ENCODE assay signal across 10 cellular contexts in genomic region chr1:56374026-56374974, GRCh38.
A peak's percentile ranks its signal among the peaks of the same experiment; 100 is the strongest.
DNase-seq lines count a peak whose midpoint lies in the region; ATAC-seq and TF ChIP-seq lines count a peak whose summit lies in the region.
"Had no signal": no experiment of that assay in that cellular context is flagged by ENCODE, and none has a peak within 500 bp of the region (broad histone marks: within the 10 kb centered on the region; RNA-seq: fewer than 3 reads in every experiment).

No MANE protein-coding gene starts in this region.

- H4K20me1 ChIP-seq in GM23248 (ENCODE audit: insufficient read depth): no peaks in the 10 kb centered on the region

- H3K4me2 ChIP-seq in GM23248 (ENCODE audit: unreplicated experiment): no peak overlapping the region

- ATAC-seq in activated naive CD4-positive, alpha-beta T cell treated with anti-CD3 and anti-CD28 coated beads, Interleukin-2, amount 50 U/mL, for 72 hours: no peak
- no peak for ATAC-seq in HG03457 (IDR thresholded peaks at IDR 0.05; ENCODE audit: unreplicated experiment)

- no peaks in the 10 kb centered on the region for H3K36me3 ChIP-seq in GM23248 (ENCODE audit: low read depth)

- no peak overlapping the region for H2AFZ ChIP-seq in GM23248

- H3K9me3 Mint-ChIP-seq in activated naive CD4-positive, alpha-beta T cell treated with anti-CD3 and anti-CD28 coated beads, Interleukin-2, amount 50 U/mL, for 72 hours: no peaks in the 10 kb centered on the region
- H3K9me3 Mint-ChIP-seq: mesothelial cell of epicardium had no signal

- H3F3A ChIP-seq in GM23248 (ENCODE audit: insufficient read depth): peaks cover 25% of the 10 kb centered on the region

- H3K27me3 ChIP-seq in GM23248 (replicated peaks; ENCODE audit: insufficient read depth): no peaks in the 10 kb centered on the region

- no peak for TF ChIP-seq POLR2A in erythroblast (IDR thresholded peaks at IDR 0.05; ENCODE audit: low read length)

- no peaks in the 10 kb centered on the region for H3K79me2 ChIP-seq in GM23248 (ENCODE audit: insufficient read depth)

- in situ Hi-C loops in GM23248 (cut with MboI): no loop called here

- peaks cover 31% of the 10 kb centered on the region for H3K4me1 ChIP-seq in GM23248 (ENCODE audit: insufficient read depth)

- no peaks in the 10 kb centered on the region for H3K36me3 Mint-ChIP-seq in activated naive CD4-positive, alpha-beta T cell treated with anti-CD3 and anti-CD28 coated beads, Interleukin-2, amount 50 U/mL, for 72 hours
- H3K36me3 Mint-ChIP-seq: mesothelial cell of epicardium had no signal

- H3K9me2 ChIP-seq in GM23248 (ENCODE audit: insufficient read depth): no peaks in the 10 kb centered on the region

- H3K9me3 ChIP-seq in GM23248 (ENCODE audit: low read depth): no peaks in the 10 kb centered on the region

- DNase-seq in GM23248 (peak; percentile 59), NCI-H69 (lab: John Stamatoyannopoulos, UW) (peak; percentile 84), fibroblast of mammary gland (ENCODE audit: low read depth) (peak; percentile 44), renal cortical epithelial cell (ENCODE audit: low read depth) (peak; percentile 21), erythroblast (lab: John Stamatoyannopoulos, UW) (no peak), NAMALWA (ENCODE audit: low spot score) (no peak)
- DNase-seq in activated naive CD4-positive, alpha-beta T cell treated with anti-CD3 and anti-CD28 coated beads, Interleukin-2, amount 50 U/mL, for 72 hours (ENCODE audit: low spot score in 2 of 2): no peak
- DNase-seq: OCI-M1 had no signal

- H3K4me3 ChIP-seq in GM23248 (no peak overlapping the region), fibroblast of mammary gland (ENCODE audit: control insufficient read depth, low read depth, low read length) (no peak overlapping the region)

- no peak for TF ChIP-seq CTCF in fibroblast of mammary gland (conservative IDR thresholded peaks at IDR 0.05; ENCODE audit: control insufficient read depth, insufficient read depth, low read depth, low read length)

- H3K27ac Mint-ChIP-seq in activated naive CD4-positive, alpha-beta T cell treated with anti-CD3 and anti-CD28 coated beads, Interleukin-2, amount 50 U/mL, for 72 hours: no peak overlapping the region
- H3K27ac Mint-ChIP-seq: mesothelial cell of epicardium had no signal

- WGBS in GM23248 (ENCODE audit: low coverage in 1 of 2, low lambda C conversion rate in 2 of 2, missing lambda C conversion rate in 2 of 2), 2 experiments: 33 to 37% methylated on average over 14 of the region's 14 CpGs

- H3K9ac ChIP-seq in GM23248: no peak overlapping the region

- H3K27ac ChIP-seq in GM23248: no peak overlapping the region

Comparison
In these comparisons a context has a peak if more than half of its experiments do, and no peak if none do; other contexts are left out.
1. DNase-seq: peak in GM23248 (single experiment), NCI-H69 (single experiment), fibroblast of mammary gland (single experiment) and renal cortical epithelial cell (single experiment); none in erythroblast (0 of 2), NAMALWA (single experiment) and activated naive CD4-positive, alpha-beta T cell treated with anti-CD3 and anti-CD28 coated beads, Interleukin-2, amount 50 U/mL, for 72 hours (0 of 2).